In genomic region chr2:227326783-227327182, GRCh38 we compare ENCODE assay signal across 14 cellular contexts. TPM values are rescaled to one million over a fixed set of nuclear protein-coding genes. Genes with fewer than 3 reads are reported as not detected.
DNase-seq lines count a peak whose midpoint lies in the region; ATAC-seq, FAIRE-seq and TF ChIP-seq lines count a peak whose summit lies in the region.
"Had no signal": no experiment of that assay in that cellular context is flagged by ENCODE, and none has a peak within 500 bp of the region (broad histone marks: within the 10 kb centered on the region; RNA-seq: fewer than 3 reads in every experiment).

No MANE protein-coding gene starts in this region.

- in situ Hi-C loops in astrocyte of the cerebellum (cut with HindIII; ENCODE audit: low sequenced_read_pairs), result no loop called here

- no peak overlapping the region for H3K4me3 ChIP-seq in CD8-positive, alpha-beta T cell (ENCODE audit: low read depth, low read length)
- H3K4me3 ChIP-seq in HUES64 (ENCODE audit: low read length), result peak overlapping the region; percentile 70
- H3K4me3 ChIP-seq in astrocyte of the cerebellum (ENCODE audit: low read depth, low read length), result peak overlapping the region; percentile 59

- no peak for TF ChIP-seq CTCF in CD8-positive, alpha-beta T cell (IDR thresholded peaks at IDR 0.05)
- no peak for TF ChIP-seq CTCF in astrocyte of the cerebellum (IDR thresholded peaks at IDR 0.05; ENCODE audit: low read depth, low read length, missing control alignments)

- H3K9me3 Mint-ChIP-seq in CD8-positive, alpha-beta T cell, result no peaks in the 10 kb centered on the region
- peaks cover 0 to 2% (median 0%) of the 10 kb centered on the region in 7 donors for H3K9me3 Mint-ChIP-seq in naive B cell

- H3K27ac ChIP-seq in CD8-positive, alpha-beta T cell (ENCODE audit: low read depth, low read length), result no peak overlapping the region
- H3K27ac ChIP-seq in HUES64 (ENCODE audit: low read depth, low read length), result no peak overlapping the region
- H3K27ac ChIP-seq: neutrophil had no signal

- H3K4me3 Mint-ChIP-seq in CD8-positive, alpha-beta T cell, result peak overlapping the region; percentile 42
- H3K4me3 Mint-ChIP-seq in naive B cell, result peak overlapping the region in 6 of 8 donors; percentile 29 to 97 (median 96)

- CTCF ChIA-PET in CD8-positive, alpha-beta T cell (lab: Charles Lee), result no interaction called here

- peaks cover 25% of the 10 kb centered on the region for H3K4me1 ChIP-seq in CD8-positive, alpha-beta T cell (ENCODE audit: insufficient read depth, low read length)
- peaks cover 33% of the 10 kb centered on the region for H3K4me1 ChIP-seq in HUES64 (ENCODE audit: insufficient read depth, low read length)

- peaks cover 27% of the 10 kb centered on the region for H3K36me3 Mint-ChIP-seq in CD8-positive, alpha-beta T cell
- no peaks in the 10 kb centered on the region for H3K36me3 Mint-ChIP-seq in naive B cell

- intact Hi-C loops in CD8-positive, alpha-beta T cell (cut with DNase I, micrococcal nuclease), result loop anchor here (1.0 to 5.0 kb wide), 3 partner anchors 12 to 490 kb away; partner anchors contain the start of genes AGFG1 (in 2 of the 2) and RHBDD1 (in 1 of the 2)

- WGBS in HUES64, result 87% methylated on average over 6 of the region's 6 CpGs

- no peak overlapping the region for H3K27ac Mint-ChIP-seq in CD8-positive, alpha-beta T cell
- peak overlapping the region in 1 of 6 donors; percentile 87 for H3K27ac Mint-ChIP-seq in naive B cell

- no peak for DNase-seq in CD8-positive, alpha-beta T cell
- DNase-seq in astrocyte of the cerebellum (ENCODE audit: low read depth) (no peak), naive B cell (no peak), NCI-H748 treated with DMSO at 0.1 percent for 48 hours (lab: John Stamatoyannopoulos, UW) (no peak), KG1 (lab: John Stamatoyannopoulos, UW) (no peak), GM12892 (ENCODE audit: insufficient read length) (no peak)
- DNase-seq: NCI-H2081, SHP77 treated with DMSO at 0.1 percent for 48 hours had no signal

- peaks cover 9% of the 10 kb centered on the region for H3K36me3 ChIP-seq in CD8-positive, alpha-beta T cell (ENCODE audit: insufficient read depth, low read length)
- peaks cover 21% of the 10 kb centered on the region for H3K36me3 ChIP-seq in HUES64 (ENCODE audit: insufficient read depth, low read length)

- POLR2A ChIA-PET in CD8-positive, alpha-beta T cell (lab: Charles Lee), result no interaction called here

- no peak for ATAC-seq in CD8-positive, alpha-beta T cell
- ATAC-seq in naive B cell (ENCODE audit: low read depth in 2 of 2) (no peak), GM19467 (IDR thresholded peaks at IDR 0.05; ENCODE audit: unreplicated experiment) (no peak)
- ATAC-seq: activated naive CD4-positive, alpha-beta T cell treated with anti-CD3 and anti-CD28 coated beads, Interleukin-2, amount 50 U/mL, for 72 hours had no signal

- H3K9ac ChIP-seq in HUES64 (ENCODE audit: low read depth, low read length), result no peak overlapping the region

- FAIRE-seq in GM12892 (lab: Jason Lieb, UNC), result no peak

- no peaks in the 10 kb centered on the region for H3K27me3 ChIP-seq in CD8-positive, alpha-beta T cell (ENCODE audit: insufficient read depth, low read length)
- H3K27me3 ChIP-seq in HUES64 (ENCODE audit: insufficient read depth, low read length), result no peaks in the 10 kb centered on the region

- no peaks in the 10 kb centered on the region for H3K27me3 Mint-ChIP-seq in CD8-positive, alpha-beta T cell (ENCODE audit: low read depth)
- peaks cover 5 to 14% (median 9%) of the 10 kb centered on the region in 3 donors for H3K27me3 Mint-ChIP-seq in naive B cell

- H3K9me3 ChIP-seq in CD8-positive, alpha-beta T cell (ENCODE audit: low read length), result no peaks in the 10 kb centered on the region
- H3K9me3 ChIP-seq in HUES64 (ENCODE audit: insufficient read depth, low read depth, low read length), result peaks cover 18% of the 10 kb centered on the region
- H3K9me3 ChIP-seq: neutrophil had no signal

- no peak for TF ChIP-seq POLR2A in GM12892 (IDR thresholded peaks at IDR 0.05; ENCODE audit: low read depth, low read length)

- H3K4me1 Mint-ChIP-seq in CD8-positive, alpha-beta T cell (ENCODE audit: low read depth), result peaks cover 61% of the 10 kb centered on the region
- peaks cover 15 to 37% (median 33%) of the 10 kb centered on the region in 3 donors for H3K4me1 Mint-ChIP-seq in naive B cell

RNA-seq across cellular contexts. Expression of gene MFF, which starts 1.7 kb away (rescaled TPM):
- 10 to 100 TPM; 48.6 to 50.3 TPM for total RNA-seq in CD8-positive, alpha-beta T cell
- 75.7 TPM for polyA plus RNA-seq in HUES64 (2013, experiment 1 of 2)
- 87.2 TPM for polyA plus RNA-seq in HUES64 (2013, experiment 2 of 2)
- polyA plus RNA-seq in naive B cell (ENCODE audit: low read depth in 6 of 6), result 100 to 1,000 TPM; 162 to 232 (median 172) TPM
- polyA plus RNA-seq in GM12892 (2012; ENCODE audit: missing spikeins), result 88.5 TPM

RNA-seq across cellular contexts. Expression of gene TM4SF20, which starts 52.3 kb away (rescaled TPM):
- total RNA-seq in CD8-positive, alpha-beta T cell, result not detected
- not detected for polyA plus RNA-seq in HUES64 (2013, experiment 1 of 2)
- not detected for polyA plus RNA-seq in HUES64 (2013, experiment 2 of 2)
- polyA plus RNA-seq in naive B cell (ENCODE audit: low read depth in 6 of 6), result under 1 TPM in 1 of 6 donors, not detected in 5; 0.10 TPM
- not detected for polyA plus RNA-seq in GM12892 (2012; ENCODE audit: missing spikeins)
- total RNA-seq: activated naive CD4-positive, alpha-beta T cell treated with anti-CD3 and anti-CD28 coated beads, Interleukin-2, amount 50 U/mL, for 72 hours; G401; glomerular endothelial cell had no signal
